ENCODE assay signal across 19 cellular contexts in the genomic region with DNA sequence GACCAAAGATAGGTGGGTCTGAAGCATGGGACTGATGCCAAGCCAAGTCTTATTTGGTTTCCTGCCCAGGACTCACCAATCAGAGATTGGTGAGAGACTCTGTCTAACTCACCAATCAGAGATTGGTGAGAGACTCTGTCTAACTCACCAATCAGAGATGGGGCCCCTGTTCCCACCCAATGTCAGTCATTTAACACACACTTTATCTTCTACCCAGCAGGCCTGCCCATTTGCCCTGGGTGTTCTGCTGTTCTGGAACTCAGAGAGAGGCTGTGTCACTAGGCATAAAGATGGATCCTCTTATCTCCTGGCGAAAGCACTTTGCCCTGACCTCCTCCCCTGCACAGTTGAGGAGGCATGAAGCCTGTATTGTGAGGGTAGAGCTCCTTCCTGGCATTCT. TPM values are rescaled to one million over a fixed set of nuclear protein-coding genes. Genes with fewer than 3 reads are reported as not detected.
A peak's percentile ranks its signal among the peaks of the same experiment; 100 is the strongest.
DNase-seq lines count a peak whose midpoint lies in the region; ATAC-seq lines count a peak whose summit lies in the region.
"Had no signal": no experiment of that assay in that cellular context is flagged by ENCODE, and none has a peak within 500 bp of the region (broad histone marks: within the 10 kb centered on the region; RNA-seq: fewer than 3 reads in every experiment).

No MANE protein-coding gene starts in this region.

- no peak for DNase-seq in activated naive CD8-positive, alpha-beta T cell treated with anti-CD3 and anti-CD28 coated beads, Interleukin-2, amount 10 ng/mL, durations not matched to agents 7 days and 5 days
- DNase-seq in activated naive CD8-positive, alpha-beta T cell treated with anti-CD3 and anti-CD28 coated beads for 36 hours, result no peak
- DNase-seq in NAMALWA (ENCODE audit: low spot score), result peak; percentile 47
- no peak for DNase-seq in activated naive CD8-positive, alpha-beta T cell treated with anti-CD3 and anti-CD28 coated beads, Interleukin-2, amount 50 U/mL, for 24 hours
- no peak for DNase-seq in stimulated activated naive CD8-positive, alpha-beta T cell treated with anti-CD3 and anti-CD28 coated beads, Interleukin-15, Interleukin-2, amounts not matched to agents 100 U/mL and 50 U/mL, for 24 hours
- DNase-seq: activated T-cell treated with anti-CD3 and anti-CD28 coated beads, Interleukin-2, amount 50 U/mL, for 48 hours; amniotic stem cell; cerebellar nuclear complex; effector memory CD4-positive, alpha-beta T cell; H9; heart left ventricle; Kasumi-1; naive B cell; NCI-H1417; Right ventricle myocardium superior had no signal

- POLR2A ChIA-PET in activated naive CD8-positive, alpha-beta T cell treated with anti-CD3 and anti-CD28 coated beads, Interleukin-2, amount 10 ng/mL, durations not matched to agents 7 days and 5 days (lab: Charles Lee), result interaction anchor here (1.0 kb wide), 2 partner anchors 9 to 130 kb away, joined by 3 read pairs; a partner anchor contains a TSS

- no peaks in the 10 kb centered on the region for H3K27me3 Mint-ChIP-seq in activated naive CD8-positive, alpha-beta T cell treated with anti-CD3 and anti-CD28 coated beads, Interleukin-2, amount 10 ng/mL, durations not matched to agents 7 days and 5 days
- H3K27me3 Mint-ChIP-seq in activated naive CD8-positive, alpha-beta T cell treated with anti-CD3 and anti-CD28 coated beads for 36 hours, result no peaks in the 10 kb centered on the region
- no peaks in the 10 kb centered on the region for H3K27me3 Mint-ChIP-seq in activated naive CD8-positive, alpha-beta T cell treated with anti-CD3 and anti-CD28 coated beads, Interleukin-2, amount 50 U/mL, for 24 hours
- H3K27me3 Mint-ChIP-seq: B cell, naive B cell had no signal

- peak; percentile 86 for ATAC-seq in activated naive CD8-positive, alpha-beta T cell treated with anti-CD3 and anti-CD28 coated beads, Interleukin-2, amount 10 ng/mL, durations not matched to agents 7 days and 5 days (ENCODE audit: low read depth)
- ATAC-seq in activated naive CD8-positive, alpha-beta T cell treated with anti-CD3 and anti-CD28 coated beads, Interleukin-2, amount 50 U/mL, for 24 hours, result peak; percentile 55
- peak; percentile 40 for ATAC-seq in stimulated activated naive CD8-positive, alpha-beta T cell treated with anti-CD3 and anti-CD28 coated beads, Interleukin-15, Interleukin-2, amounts not matched to agents 100 U/mL and 50 U/mL, for 24 hours
- ATAC-seq in HG02763 (IDR thresholded peaks at IDR 0.05; ENCODE audit: unreplicated experiment), result no peak
- ATAC-seq in HG03139 (IDR thresholded peaks at IDR 0.05; ENCODE audit: unreplicated experiment), result no peak
- no peak for ATAC-seq in HG03469 (IDR thresholded peaks at IDR 0.05; ENCODE audit: unreplicated experiment)

- H3K4me1 Mint-ChIP-seq in activated naive CD8-positive, alpha-beta T cell treated with anti-CD3 and anti-CD28 coated beads, Interleukin-2, amount 10 ng/mL, durations not matched to agents 7 days and 5 days, result peaks cover 26% of the 10 kb centered on the region
- peaks cover 18% of the 10 kb centered on the region for H3K4me1 Mint-ChIP-seq in activated naive CD8-positive, alpha-beta T cell treated with anti-CD3 and anti-CD28 coated beads for 36 hours
- peaks cover 11% of the 10 kb centered on the region for H3K4me1 Mint-ChIP-seq in activated naive CD8-positive, alpha-beta T cell treated with anti-CD3 and anti-CD28 coated beads, Interleukin-2, amount 50 U/mL, for 24 hours

- no peaks in the 10 kb centered on the region for H3K36me3 Mint-ChIP-seq in activated naive CD8-positive, alpha-beta T cell treated with anti-CD3 and anti-CD28 coated beads, Interleukin-2, amount 10 ng/mL, durations not matched to agents 7 days and 5 days
- no peaks in the 10 kb centered on the region for H3K36me3 Mint-ChIP-seq in activated naive CD8-positive, alpha-beta T cell treated with anti-CD3 and anti-CD28 coated beads for 36 hours
- no peaks in the 10 kb centered on the region for H3K36me3 Mint-ChIP-seq in activated naive CD8-positive, alpha-beta T cell treated with anti-CD3 and anti-CD28 coated beads, Interleukin-2, amount 50 U/mL, for 24 hours (ENCODE audit: low read depth)
- H3K36me3 Mint-ChIP-seq: naive B cell had no signal

- H3K4me3 Mint-ChIP-seq in activated naive CD8-positive, alpha-beta T cell treated with anti-CD3 and anti-CD28 coated beads, Interleukin-2, amount 10 ng/mL, durations not matched to agents 7 days and 5 days, result no peak overlapping the region
- no peak overlapping the region for H3K4me3 Mint-ChIP-seq in activated naive CD8-positive, alpha-beta T cell treated with anti-CD3 and anti-CD28 coated beads for 36 hours
- H3K4me3 Mint-ChIP-seq in activated naive CD8-positive, alpha-beta T cell treated with anti-CD3 and anti-CD28 coated beads, Interleukin-2, amount 50 U/mL, for 24 hours, result no peak overlapping the region
- H3K4me3 Mint-ChIP-seq: B cell, H9, naive B cell had no signal

- H3K27ac Mint-ChIP-seq in activated naive CD8-positive, alpha-beta T cell treated with anti-CD3 and anti-CD28 coated beads, Interleukin-2, amount 10 ng/mL, durations not matched to agents 7 days and 5 days, result no peak overlapping the region
- no peak overlapping the region for H3K27ac Mint-ChIP-seq in activated naive CD8-positive, alpha-beta T cell treated with anti-CD3 and anti-CD28 coated beads for 36 hours
- no peak overlapping the region for H3K27ac Mint-ChIP-seq in activated naive CD8-positive, alpha-beta T cell treated with anti-CD3 and anti-CD28 coated beads, Interleukin-2, amount 50 U/mL, for 24 hours
- H3K27ac Mint-ChIP-seq: B cell, H9, naive B cell had no signal

- no peaks in the 10 kb centered on the region for H3K9me3 Mint-ChIP-seq in activated naive CD8-positive, alpha-beta T cell treated with anti-CD3 and anti-CD28 coated beads, Interleukin-2, amount 10 ng/mL, durations not matched to agents 7 days and 5 days
- H3K9me3 Mint-ChIP-seq in activated naive CD8-positive, alpha-beta T cell treated with anti-CD3 and anti-CD28 coated beads for 36 hours, result no peaks in the 10 kb centered on the region
- no peaks in the 10 kb centered on the region for H3K9me3 Mint-ChIP-seq in activated naive CD8-positive, alpha-beta T cell treated with anti-CD3 and anti-CD28 coated beads, Interleukin-2, amount 50 U/mL, for 24 hours
- H3K9me3 Mint-ChIP-seq: naive B cell had no signal

RNA-seq across cellular contexts. Expression of a gene that starts 5.4 kb away (rescaled TPM):
- 10 to 100 TPM; 29.8 to 30.0 TPM for total RNA-seq in activated naive CD8-positive, alpha-beta T cell treated with anti-CD3 and anti-CD28 coated beads, Interleukin-2, amount 10 ng/mL, durations not matched to agents 7 days and 5 days
- 10 to 100 TPM; 22.8 to 22.9 TPM for total RNA-seq in activated naive CD8-positive, alpha-beta T cell treated with anti-CD3 and anti-CD28 coated beads for 36 hours

Comparison
In these comparisons a context has a peak if more than half of its experiments do, and no peak if none do; other contexts are left out.
1. ATAC-seq: peak in activated naive CD8-positive, alpha-beta T cell treated with anti-CD3 and anti-CD28 coated beads, Interleukin-2, amount 10 ng/mL, durations not matched to agents 7 days and 5 days (single experiment), activated naive CD8-positive, alpha-beta T cell treated with anti-CD3 and anti-CD28 coated beads, Interleukin-2, amount 50 U/mL, for 24 hours (single experiment) and stimulated activated naive CD8-positive, alpha-beta T cell treated with anti-CD3 and anti-CD28 coated beads, Interleukin-15, Interleukin-2, amounts not matched to agents 100 U/mL and 50 U/mL, for 24 hours (single experiment); none in HG02763 (single experiment), HG03139 (single experiment) and HG03469 (single experiment).